Comparison of ENCODE assay signal across 9 cellular contexts in genomic region chr4:44493924-44494323, GRCh38. TPM values are rescaled to one million over a fixed set of nuclear protein-coding genes. Genes with fewer than 3 reads are reported as not detected.
A peak's percentile ranks its signal among the peaks of the same experiment; 100 is the strongest.
DNase-seq lines count a peak whose midpoint lies in the region; ATAC-seq and TF ChIP-seq lines count a peak whose summit lies in the region.
"Had no signal": no experiment of that assay in that cellular context is flagged by ENCODE, and none has a peak within 500 bp of the region (broad histone marks: within the 10 kb centered on the region; RNA-seq: fewer than 3 reads in every experiment).

No MANE protein-coding gene starts in this region.

- no peak for TF ChIP-seq POLR2A in stomach (IDR thresholded peaks at IDR 0.05)

- intact Hi-C loops in stomach (cut with DNase I; ENCODE audit: low total_unique reads), result no loop called here

- no peaks in the 10 kb centered on the region for H3K36me3 ChIP-seq in stomach

- H3K27ac ChIP-seq in stomach, result no peak overlapping the region
- H3K27ac ChIP-seq: parathyroid adenoma had no signal

- H3K4me1 ChIP-seq in stomach, result no peaks in the 10 kb centered on the region
- H3K4me1 ChIP-seq: parathyroid adenoma had no signal

- H3K9me3 ChIP-seq in stomach, result no peaks in the 10 kb centered on the region

- H3K27ac Mint-ChIP-seq in endothelial cell (ENCODE audit: unreplicated experiment), result no peak overlapping the region

- no peaks in the 10 kb centered on the region for H3K4me1 Mint-ChIP-seq in endothelial cell (ENCODE audit: unreplicated experiment)

- TF ChIP-seq CTCF in endothelial cell (IDR thresholded peaks at IDR 0.05; ENCODE audit: unreplicated experiment) (peak; percentile 64), stomach (IDR thresholded peaks at IDR 0.05) (peak in 5 of 7 experiments; percentile 14 to 29 (median 25))

- H3K27me3 Mint-ChIP-seq in endothelial cell (ENCODE audit: unreplicated experiment), result no peaks in the 10 kb centered on the region

- WGBS in stomach, 5 donors, result 30 to 45% (median 40%) methylated on average over 6 of the region's 6 CpGs

- H3K4me3 ChIP-seq in stomach, result no peak overlapping the region

- no peak for TF ChIP-seq EP300 in stomach (IDR thresholded peaks at IDR 0.05)

- no peaks in the 10 kb centered on the region for H3K36me3 Mint-ChIP-seq in endothelial cell (ENCODE audit: low read depth, unreplicated experiment)

- no peak for ATAC-seq in GM19452 (IDR thresholded peaks at IDR 0.05; ENCODE audit: unreplicated experiment)

- H3K4me3 Mint-ChIP-seq in endothelial cell (ENCODE audit: unreplicated experiment), result no peak overlapping the region

- H3K27me3 ChIP-seq in stomach, result no peaks in the 10 kb centered on the region

- DNase-seq in NCI-H446 (lab: John Stamatoyannopoulos, UW) (peak; percentile 1 to 26), NCI-H446 treated with DMSO at 0.1 percent for 48 hours (lab: John Stamatoyannopoulos, UW) (no peak), LoVo (ENCODE audit: low spot score) (peak; percentile 31), endothelial cell (ENCODE audit: low spot score) (no peak), stomach (no peak), 8988T (no peak), MV-4-11 (lab: John Stamatoyannopoulos, UW) (no peak)

- no peaks in the 10 kb centered on the region for H3K9me3 Mint-ChIP-seq in endothelial cell (ENCODE audit: unreplicated experiment)

RNA-seq across cellular contexts. Expression of gene KCTD8, which starts 45.3 kb away (rescaled TPM):
- total RNA-seq in endothelial cell (ENCODE audit: unreplicated experiment), result 0.62 TPM
- 10 to 100 TPM in 1 of 5 donors, 1 to 10 TPM in 1, under 1 TPM in 1, not detected in 2; 0.18 to 21.4 (median 4.0) TPM for total RNA-seq in stomach
- 1 to 10 TPM in 1 of 3 donors, under 1 TPM in 2; 0.53 to 1.5 (median 0.81) TPM for polyA plus RNA-seq in stomach

Comparison
In these comparisons a context has a peak if more than half of its experiments do, and no peak if none do; other contexts are left out.
1. DNase-seq: peak in NCI-H446 (2 of 2) and LoVo (single experiment); none in NCI-H446 treated with DMSO at 0.1 percent for 48 hours (single experiment), endothelial cell (single experiment), stomach (single experiment), 8988T (single experiment) and MV-4-11 (single experiment).